ENCODE assay signal across 10 cellular contexts in genomic region chr9:15513335-15513734, GRCh38. TPM values are rescaled to one million over a fixed set of nuclear protein-coding genes. Genes with fewer than 3 reads are reported as not detected.
DNase-seq lines count a peak whose midpoint lies in the region; ATAC-seq, FAIRE-seq and TF ChIP-seq lines count a peak whose summit lies in the region.
"Had no signal": no experiment of that assay in that cellular context is flagged by ENCODE, and none has a peak within 500 bp of the region (broad histone marks: within the 10 kb centered on the region; RNA-seq: fewer than 3 reads in every experiment).

No MANE protein-coding gene starts in this region.

- H3K36me3 ChIP-seq in HepG2 (replicated peaks in 1 of 2; ENCODE audit: control insufficient read depth in 1 of 2, insufficient read depth in 2 of 2, low read length in 2 of 2) (no peaks in the 10 kb centered on the region), right lobe of liver (no peaks in the 10 kb centered on the region), MG63 (peaks cover 16% of the 10 kb centered on the region), thyroid gland (no peaks in the 10 kb centered on the region)

- TF ChIP-seq EP300 in HepG2 (IDR thresholded peaks at IDR 0.05; ENCODE audit: low read depth in 2 of 2, low read length in 2 of 2) (no peak), HepG2 (CRISPR knock-in tag; IDR thresholded peaks at IDR 0.05; ENCODE audit: borderline replicate concordance) (no peak)

- intact Hi-C loops in HepG2 (cut with micrococcal nuclease; ENCODE audit: unreplicated experiment) = loop anchor here (10.0 kb wide), 1 partner anchor 91 kb away; no protein-coding TSS in a partner anchor
- intact Hi-C loops in right lobe of liver (cut with DNase I) = no loop called here
- intact Hi-C loops in thyroid gland (cut with DNase I) = no loop called here

- H3K4me1 Mint-ChIP-seq in type B pancreatic cell (ENCODE audit: unreplicated experiment) = peaks cover 28% of the 10 kb centered on the region

- ATAC-seq in HepG2 (no peak), right lobe of liver (no peak), HG02763 (IDR thresholded peaks at IDR 0.05; ENCODE audit: unreplicated experiment) (no peak)
- ATAC-seq: activated CD4-positive, CD25-positive, alpha-beta regulatory T cell treated with anti-CD3 and anti-CD28 coated beads, Interleukin-2, amount 50 U/mL, for 24 hours had no signal

- H4K20me1 ChIP-seq in HepG2 (ENCODE audit: insufficient read depth, low read length) = no peaks in the 10 kb centered on the region; the same call in 1 of the 2 replicates

- H3K4me3 ChIP-seq in HepG2 (replicated peaks in 1 of 3; ENCODE audit: insufficient read depth in 1 of 3, low read depth in 2 of 3, low read length in 3 of 3) = no peak overlapping the region
- no peak overlapping the region for H3K4me3 ChIP-seq in right lobe of liver
- H3K4me3 ChIP-seq in MG63 = no peak overlapping the region
- no peak overlapping the region for H3K4me3 ChIP-seq in thyroid gland (replicated peaks in 1 of 3)

- no peak overlapping the region for H2AFZ ChIP-seq in HepG2 (ENCODE audit: low read length)

- H3K36me3 Mint-ChIP-seq in type B pancreatic cell = peaks cover 3% of the 10 kb centered on the region

- no peaks in the 10 kb centered on the region for H3K9me3 Mint-ChIP-seq in type B pancreatic cell

- H3K4me3 Mint-ChIP-seq in type B pancreatic cell = no peak overlapping the region

- in situ Hi-C loops in HepG2 (cut with HindIII; ENCODE audit: extremely low pct_ligation_motif_present, low pct_unique_long_range_greater_than_20kb) = no loop called here

- H3K27ac Mint-ChIP-seq in type B pancreatic cell = no peak overlapping the region

- CTCF ChIA-PET in HepG2 (lab: Yijun Ruan, JAX; ENCODE audit: low intra/inter-chr PET ratio, low total read pairs) = no interaction called here

- H3K9ac ChIP-seq in HepG2 (ENCODE audit: insufficient read depth, low read depth, low read length) = no peak overlapping the region

- H3K4me1 ChIP-seq in HepG2 (ENCODE audit: insufficient read depth, low read length) (peaks cover 27% of the 10 kb centered on the region), right lobe of liver (peaks cover 0 to 9% (median 0%) of the 10 kb centered on the region in 4 donors), thyroid gland (peaks cover 4 to 10% of the 10 kb centered on the region in 2 donors)

- no peak overlapping the region for H3K27ac ChIP-seq in HepG2 (ENCODE audit: extremely low read length, insufficient read depth, low read length)
- H3K27ac ChIP-seq in right lobe of liver = no peak overlapping the region
- no peak overlapping the region for H3K27ac ChIP-seq in thyroid gland
- H3K27ac ChIP-seq: epithelial cell of prostate had no signal

- TF ChIP-seq CTCF in HepG2 (CRISPR knock-in tag; IDR thresholded peaks at IDR 0.05) = peak; percentile 25; the same call in 1 of the 2 replicates
- no peak for TF ChIP-seq CTCF in right lobe of liver (IDR thresholded peaks at IDR 0.05)
- TF ChIP-seq CTCF in type B pancreatic cell (conservative IDR thresholded peaks at IDR 0.05) = peak; percentile 34
- no peak for TF ChIP-seq CTCF in thyroid gland (IDR thresholded peaks at IDR 0.05)

- WGBS in HepG2 (ENCODE audit: low lambda C conversion rate) = 0% methylated on average over 1 of the region's 1 CpG
- 80% methylated on average over 1 of the region's 1 CpG for WGBS in right lobe of liver (ENCODE audit: insufficient coverage, low coverage, low lambda C conversion rate, missing lambda C conversion rate)
- 57 to 80% methylated on average over 1 of the region's 1 CpG for WGBS in thyroid gland, 2 donors

- POLR2A ChIA-PET in HepG2 (lab: Yijun Ruan, JAX) = interaction anchor here (1.6 kb wide), 1 partner anchor 39 kb away, joined by 13 read pairs; the partner anchor contains the start of gene CCDC171

- no TSS peak for BruUV-seq in HepG2 (replicated peaks; lab: Mats Ljungman, UMichigan)

- no peaks in the 10 kb centered on the region for H3K9me3 ChIP-seq in HepG2 (ENCODE audit: low read length)
- no peaks in the 10 kb centered on the region for H3K9me3 ChIP-seq in right lobe of liver
- no peaks in the 10 kb centered on the region for H3K9me3 ChIP-seq in MG63
- no peaks in the 10 kb centered on the region for H3K9me3 ChIP-seq in thyroid gland

- peak; percentile 32 for DNase-seq in HepG2 (ENCODE audit: low spot score)
- no peak for DNase-seq in right lobe of liver
- peak; percentile 82 for DNase-seq in MG63
- peak; percentile 23 for DNase-seq in astrocyte of the hippocampus (ENCODE audit: low read depth, low spot score)
- no peak for DNase-seq in type B pancreatic cell (ENCODE audit: extremely low spot score, unreplicated experiment)
- no peak for DNase-seq in thyroid gland
- no peak for DNase-seq in germinal center (ENCODE audit: low spot score)

- H3K27me3 ChIP-seq in HepG2 (ENCODE audit: control insufficient read depth in 1 of 2, insufficient read depth in 2 of 2, low read length in 2 of 2) = no peaks in the 10 kb centered on the region; a peak in 1 of 5 replicates
- no peaks in the 10 kb centered on the region for H3K27me3 ChIP-seq in right lobe of liver
- 0 out of 2 replicates have a peak, but pooled peaks cover 2% of the 10 kb centered on the region for H3K27me3 ChIP-seq in MG63
- no peaks in the 10 kb centered on the region for H3K27me3 ChIP-seq in thyroid gland

- no peak for TF ChIP-seq RAD21 in HepG2 (CRISPR knock-in tag; IDR thresholded peaks at IDR 0.05)

- H3K27me3 Mint-ChIP-seq in type B pancreatic cell = no peaks in the 10 kb centered on the region

- H3K4me2 ChIP-seq in HepG2 (ENCODE audit: low read depth, low read length) = no peak overlapping the region

- no peak for FAIRE-seq in HepG2 (lab: Jason Lieb, UNC)

- TF ChIP-seq POLR2A in HepG2 (IDR thresholded peaks at IDR 0.05; ENCODE audit: insufficient read depth in 1 of 2, low read depth in 2 of 2, low read length in 2 of 2) (no peak), right lobe of liver (IDR thresholded peaks at IDR 0.05) (no peak), thyroid gland (IDR thresholded peaks at IDR 0.05) (no peak)

- H3K79me2 ChIP-seq in HepG2 (ENCODE audit: insufficient read depth, low read length) = peaks cover 12% of the 10 kb centered on the region

RNA-seq across cellular contexts. Expression of gene PSIP1, which starts 2.6 kb away (rescaled TPM):
- total RNA-seq in HepG2 (2016; rRNA removed; fragmentation: Illumina TruSeq; extraction: Trizol) (46.4 and 53.8 TPM in 2 replicates), right lobe of liver (10 to 100 TPM in 5 of 6 experiments, 1 to 10 TPM in 1; 8.4 to 19.0 (median 12.0) TPM), type B pancreatic cell (ENCODE audit: low replicate concordance) (26.8 and 117 TPM in 2 replicates), thyroid gland (100 to 1,000 TPM in 1 of 4 donors, 10 to 100 TPM in 3; 52.9 to 103 (median 62.7) TPM)
- total RNA-seq in HepG2 (2016; cell fraction: cytosol; rRNA removed; fragmentation: Illumina TruSeq; extraction: Trizol; ENCODE audit: low read depth) = 6.3 and 7.4 TPM in 2 replicates
- total RNA-seq in HepG2 (2016; cell fraction: insoluble cytoplasmic fraction; rRNA removed; fragmentation: Illumina TruSeq; extraction: Trizol) = 50.2 and 53.9 TPM in 2 replicates
- 13.7 and 15.7 TPM in 2 replicates for total RNA-seq in HepG2 (2016; cell fraction: membrane; rRNA removed; fragmentation: Illumina TruSeq; extraction: Trizol)
- 47.1 and 48.0 TPM in 2 replicates for total RNA-seq in HepG2 (2016; cell fraction: nucleus; rRNA removed; fragmentation: Illumina TruSeq; extraction: Trizol)
- 9.6 and 12.6 TPM in 2 replicates for polyA plus RNA-seq in HepG2 (2011; rRNA removed)
- 3.4 and 5.6 TPM in 2 replicates for polyA plus RNA-seq in HepG2 (2011; cell fraction: cytosol; rRNA removed)
- polyA plus RNA-seq in HepG2 (2011; cell fraction: nucleus; rRNA removed) = 8.4 and 9.1 TPM in 2 replicates
- polyA plus RNA-seq in HepG2 (2012) = 29.2 and 39.0 TPM in 2 replicates
- 4.6 and 4.9 TPM in 2 replicates for polyA plus RNA-seq in HepG2 (2016; cell fraction: cytosol; fragmentation: Illumina TruSeq; extraction: Trizol; ENCODE audit: low read depth)
- 71.0 and 75.7 TPM in 2 replicates for polyA plus RNA-seq in HepG2 (2016; cell fraction: insoluble cytoplasmic fraction; fragmentation: Illumina TruSeq; extraction: Trizol; ENCODE audit: low read depth)
- 9.5 TPM in 2 replicates for polyA plus RNA-seq in HepG2 (2016; cell fraction: membrane; fragmentation: Illumina TruSeq; extraction: Trizol; ENCODE audit: low read depth)
- 52.5 and 57.6 TPM in 2 replicates for polyA plus RNA-seq in HepG2 (2016; cell fraction: nucleus; fragmentation: Illumina TruSeq; extraction: Trizol; ENCODE audit: insufficient read depth, low read depth)
- 4.7 and 19.9 TPM in 2 replicates for polyA minus RNA-seq in HepG2 (2011; rRNA and poly(A)+ RNA removed; ENCODE audit: low replicate concordance)
- 10.2 and 13.1 TPM in 2 replicates for polyA minus RNA-seq in HepG2 (2011; cell fraction: cytosol; rRNA and poly(A)+ RNA removed)
- polyA minus RNA-seq in HepG2 (2011; cell fraction: nucleus; rRNA and poly(A)+ RNA removed) = 46.7 and 47.2 TPM in 2 replicates
- 347 and 505 TPM in 2 replicates for total RNA-seq in MG63 (2014; rRNA removed; shearing (Covaris generic); ENCODE audit: low replicate concordance)

RNA-seq across cellular contexts. Expression of gene CCDC171, which starts 39.5 kb away (rescaled TPM):
- total RNA-seq in HepG2 (2016; rRNA removed; fragmentation: Illumina TruSeq; extraction: Trizol) (2.5 and 2.8 TPM in 2 replicates), right lobe of liver (under 1 TPM; 0.42 to 0.80 (median 0.45) TPM), type B pancreatic cell (ENCODE audit: low replicate concordance) (1.5 and 7.4 TPM in 2 replicates), thyroid gland (1 to 10 TPM; 6.2 to 9.6 (median 7.8) TPM)
- 1.3 and 1.4 TPM in 2 replicates for total RNA-seq in HepG2 (2016; cell fraction: cytosol; rRNA removed; fragmentation: Illumina TruSeq; extraction: Trizol; ENCODE audit: low read depth)
- total RNA-seq in HepG2 (2016; cell fraction: insoluble cytoplasmic fraction; rRNA removed; fragmentation: Illumina TruSeq; extraction: Trizol) = 2.5 and 2.7 TPM in 2 replicates
- 1.4 and 1.9 TPM in 2 replicates for total RNA-seq in HepG2 (2016; cell fraction: membrane; rRNA removed; fragmentation: Illumina TruSeq; extraction: Trizol)
- 6.9 and 7.4 TPM in 2 replicates for total RNA-seq in HepG2 (2016; cell fraction: nucleus; rRNA removed; fragmentation: Illumina TruSeq; extraction: Trizol)
- polyA plus RNA-seq in HepG2 (2011; rRNA removed) = 0.59 and 0.95 TPM in 2 replicates
- polyA plus RNA-seq in HepG2 (2011; cell fraction: cytosol; rRNA removed) = 0.28 and 0.34 TPM in 2 replicates
- polyA plus RNA-seq in HepG2 (2011; cell fraction: nucleus; rRNA removed) = 1.3 and 1.6 TPM in 2 replicates
- polyA plus RNA-seq in HepG2 (2012) = 0.81 and 1.1 TPM in 2 replicates
- 0.06 and 0.12 TPM in 2 replicates for polyA plus RNA-seq in HepG2 (2016; cell fraction: cytosol; fragmentation: Illumina TruSeq; extraction: Trizol; ENCODE audit: low read depth)
- 1.3 and 1.5 TPM in 2 replicates for polyA plus RNA-seq in HepG2 (2016; cell fraction: insoluble cytoplasmic fraction; fragmentation: Illumina TruSeq; extraction: Trizol; ENCODE audit: low read depth)
- polyA plus RNA-seq in HepG2 (2016; cell fraction: membrane; fragmentation: Illumina TruSeq; extraction: Trizol; ENCODE audit: low read depth) = 0.15 and 0.26 TPM in 2 replicates
- 2.4 and 2.9 TPM in 2 replicates for polyA plus RNA-seq in HepG2 (2016; cell fraction: nucleus; fragmentation: Illumina TruSeq; extraction: Trizol; ENCODE audit: insufficient read depth, low read depth)
- polyA minus RNA-seq in HepG2 (2011; rRNA and poly(A)+ RNA removed; ENCODE audit: low replicate concordance) = 1.4 and 2.2 TPM in 2 replicates
- polyA minus RNA-seq in HepG2 (2011; cell fraction: cytosol; rRNA and poly(A)+ RNA removed) = 0.49 and 0.62 TPM in 2 replicates
- 13.1 and 13.6 TPM in 2 replicates for polyA minus RNA-seq in HepG2 (2011; cell fraction: nucleus; rRNA and poly(A)+ RNA removed)
- total RNA-seq in MG63 (2014; rRNA removed; shearing (Covaris generic); ENCODE audit: low replicate concordance) = 6.6 and 9.1 TPM in 2 replicates

Comparison
In these comparisons a context has a peak if more than half of its experiments do, and no peak if none do; other contexts are left out.
1. DNase-seq: peak in HepG2 (single experiment), MG63 (single experiment) and astrocyte of the hippocampus (single experiment); none in right lobe of liver (0 of 3), type B pancreatic cell (single experiment), thyroid gland (0 of 2) and germinal center (single experiment).
2. CTCF ChIP-seq: peak in HepG2 (single experiment) and type B pancreatic cell (single experiment); none in right lobe of liver (0 of 4) and thyroid gland (0 of 6).